Comparison of ENCODE assay signal across 8 cellular contexts in the genomic region with DNA sequence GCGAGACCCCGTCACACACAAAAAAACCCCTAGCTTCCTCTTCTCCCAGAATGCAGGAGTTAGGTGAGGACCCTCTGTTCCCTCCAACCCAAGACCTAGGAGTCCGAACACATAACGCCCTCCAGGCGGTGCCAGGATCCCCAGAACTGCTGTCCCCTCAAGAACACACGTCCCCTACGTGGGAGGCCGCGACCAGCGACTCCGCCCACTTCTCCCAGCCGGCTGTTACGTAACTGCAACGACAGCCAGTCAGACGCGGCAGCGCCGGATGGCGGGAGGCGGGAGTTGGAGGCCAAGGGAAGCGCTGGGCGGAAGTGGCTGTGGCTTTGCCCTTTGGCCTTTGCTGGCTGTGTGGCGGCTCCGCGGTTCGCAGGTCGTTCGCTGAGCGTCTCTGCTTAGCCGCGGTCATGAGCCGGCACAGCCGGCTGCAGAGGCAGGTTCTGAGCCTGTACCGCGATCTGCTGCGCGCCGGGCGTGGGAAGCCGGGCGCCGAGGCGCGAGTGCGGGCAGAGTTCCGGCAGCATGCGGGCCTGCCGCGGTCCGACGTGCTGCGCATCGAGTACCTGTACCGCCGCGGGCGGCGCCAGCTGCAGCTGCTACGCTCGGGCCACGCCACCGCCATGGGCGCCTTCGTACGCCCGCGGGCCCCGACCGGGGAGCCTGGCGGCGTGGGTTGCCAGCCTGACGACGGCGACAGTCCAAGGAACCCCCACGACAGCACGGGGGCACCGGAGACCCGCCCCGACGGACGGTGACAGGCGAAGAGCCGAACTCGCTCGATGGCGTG. TPM values are rescaled to one million over a fixed set of nuclear protein-coding genes. Genes with fewer than 3 reads are reported as not detected.
DNase-seq lines count a peak whose midpoint lies in the region; ATAC-seq and TF ChIP-seq lines count a peak whose summit lies in the region.

A gene with protein sequence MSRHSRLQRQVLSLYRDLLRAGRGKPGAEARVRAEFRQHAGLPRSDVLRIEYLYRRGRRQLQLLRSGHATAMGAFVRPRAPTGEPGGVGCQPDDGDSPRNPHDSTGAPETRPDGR (plus strand): TSS at position 321 of the 787 bp plus-strand sequence. CDS start 87 bp downstream, at position 408.

- H3K4me3 ChIP-seq in AG10803 (ENCODE audit: low read length) (peak within 1 kb of the TSS; percentile 91), kidney epithelial cell (ENCODE audit: low read depth, low read length) (peak within 1 kb of the TSS; percentile 80)

- DNase-seq in AG10803 (ENCODE audit: low read depth): peak; percentile 88
- DNase-seq in NCI-H446 treated with DMSO at 0.1 percent for 48 hours (lab: John Stamatoyannopoulos, UW): peak; percentile 71
- peak; percentile 86 for DNase-seq in activated CD4-positive, alpha-beta T cell treated with anti-CD3 and anti-CD28 coated beads for 1 hour
- peak; percentile 97 for DNase-seq in cerebellum (ENCODE audit: low spot score)
- peak; percentile 54 for DNase-seq in kidney epithelial cell (ENCODE audit: low read depth)
- peak; percentile 91 to 96 for DNase-seq in stimulated activated CD4-positive, alpha-beta T cell treated with anti-CD3 and anti-CD28 coated beads, Interleukin-15, amount 100 ng/mL, for 48 hours (ENCODE audit: low read depth in 2 of 2)

- H3K36me3 ChIP-seq in kidney epithelial cell (ENCODE audit: control insufficient read depth, insufficient read depth, low read length): no peaks in the 10 kb centered on the region

- ATAC-seq in GM19023 (IDR thresholded peaks at IDR 0.05; ENCODE audit: unreplicated experiment) (peak; percentile 70), HG03342 (IDR thresholded peaks at IDR 0.05; ENCODE audit: unreplicated experiment) (peak; percentile 83)

- TF ChIP-seq CTCF in AG10803 (conservative IDR thresholded peaks at IDR 0.05; ENCODE audit: low read length) (no peak), kidney epithelial cell (IDR thresholded peaks at IDR 0.05; ENCODE audit: insufficient read depth, low read length, poor library complexity, severe bottlenecking) (no peak)

- H3K27me3 ChIP-seq in kidney epithelial cell (ENCODE audit: control insufficient read depth, insufficient read depth, low read length): no peaks in the 10 kb centered on the region

RNA-seq across cellular contexts. Expression of the gene that starts here (rescaled TPM):
- total RNA-seq in cerebellum (11.5 TPM), kidney epithelial cell (47.4 and 49.5 TPM in 2 replicates)

Comparison
In these comparisons a context has a peak if more than half of its experiments do, and no peak if none do; other contexts are left out.
1. Peak in every context shown above with its lines: DNase-seq, ATAC-seq and H3K4me3 ChIP-seq.